24 cellular contexts compared by ENCODE assay signal in the genomic region with DNA sequence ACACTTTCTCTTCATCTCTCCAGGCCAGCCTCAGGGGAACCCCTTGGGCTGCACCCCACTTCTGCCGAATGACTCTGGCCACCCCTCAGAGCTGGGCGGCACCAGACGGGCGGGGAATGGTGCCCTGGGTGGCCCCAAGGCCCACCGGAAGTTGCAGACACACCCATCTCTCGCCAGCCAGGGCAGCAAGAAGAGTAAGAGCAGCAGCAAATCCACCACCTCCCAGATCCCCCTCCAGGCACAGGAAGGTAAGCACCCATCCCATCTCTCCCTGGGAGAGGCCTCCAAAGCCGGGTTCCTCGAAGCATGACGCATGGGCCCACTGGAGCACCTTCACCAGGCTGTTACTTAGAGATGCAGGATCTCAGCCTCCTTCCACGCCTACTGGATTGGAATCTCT. TPM values are rescaled to one million over a fixed set of nuclear protein-coding genes. Genes with fewer than 3 reads are reported as not detected.
DNase-seq lines count a peak whose midpoint lies in the region; ATAC-seq, FAIRE-seq and TF ChIP-seq lines count a peak whose summit lies in the region.
"Had no signal": no experiment of that assay in that cellular context is flagged by ENCODE, and none has a peak within 500 bp of the region (broad histone marks: within the 10 kb centered on the region; RNA-seq: fewer than 3 reads in every experiment).

No MANE protein-coding gene starts in this region.

- no peaks in the 10 kb centered on the region for H3K36me3 ChIP-seq in kidney (ENCODE audit: control insufficient read depth in 1 of 2, insufficient read depth in 2 of 2, low read length in 2 of 2)
- H3K36me3 ChIP-seq in breast epithelium = no peaks in the 10 kb centered on the region
- H3K36me3 ChIP-seq: BE2C, MG63 had no signal

- H3K9ac ChIP-seq in kidney (ENCODE audit: low read length in 2 of 2) = no peak overlapping the region

- POLR2A ChIA-PET in GM10248 (lab: Yijun Ruan, JAX) = no interaction called here

- no peaks in the 10 kb centered on the region for H3K27me3 ChIP-seq in breast epithelium
- H3K27me3 ChIP-seq: BE2C, MG63 had no signal

- no peak for ATAC-seq in Right ventricle myocardium superior (ENCODE audit: poor library complexity)
- no peak for ATAC-seq in Right ventricle myocardium inferior

- CTCF ChIA-PET in GM10248 (lab: Yijun Ruan, JAX) = interaction anchor here (1.5 kb wide), 1 partner anchor 13 kb away, joined by 4 read pairs; no protein-coding TSS in a partner anchor

- TF ChIP-seq CTCF in kidney (IDR thresholded peaks at IDR 0.05; ENCODE audit: borderline replicate concordance, extremely low read depth, insufficient read depth) = no peak
- no peak for TF ChIP-seq CTCF in GM10248 (IDR thresholded peaks at IDR 0.05; ENCODE audit: control extremely low read depth, extremely low read depth, low read depth, missing control alignments)
- TF ChIP-seq CTCF in breast epithelium (IDR thresholded peaks at IDR 0.05) = no peak

- H3K27ac ChIP-seq in kidney (ENCODE audit: low read depth in 2 of 2, low read length in 2 of 2) = no peak overlapping the region
- H3K27ac ChIP-seq in breast epithelium = no peak overlapping the region
- H3K27ac ChIP-seq: 22Rv1 had no signal

- intact Hi-C loops in Right ventricle myocardium superior (cut with DNase I) (no loop called here), Right ventricle myocardium inferior (cut with DNase I) (no loop called here), kidney (cut with DNase I) (no loop called here), posterior vena cava (cut with DNase I) (no loop called here), breast epithelium (cut with DNase I; ENCODE audit: low total_unique reads) (no loop called here)

- H3K4me3 ChIP-seq in kidney (ENCODE audit: low read length in 2 of 2) = no peak overlapping the region
- H3K4me3 ChIP-seq in breast epithelium = no peak overlapping the region
- H3K4me3 ChIP-seq: MG63 had no signal

- no peak for TF ChIP-seq POLR2A in breast epithelium (IDR thresholded peaks at IDR 0.05)

- no peak for FAIRE-seq in kidney (lab: Jason Lieb, UNC)

- H3K4me1 ChIP-seq in kidney (ENCODE audit: control insufficient read depth in 1 of 2, insufficient read depth in 1 of 2, low read depth in 1 of 2, low read length in 2 of 2) (no peaks in the 10 kb centered on the region), breast epithelium (no peaks in the 10 kb centered on the region)
- H3K4me1 ChIP-seq: BE2C had no signal

- DNase-seq in Right ventricle myocardium superior (peak; percentile 6), Right ventricle myocardium inferior (ENCODE audit: missing footprints) (no peak), kidney (peak; percentile 51), posterior vena cava (ENCODE audit: low spot score) (peak; percentile 44), GM10248 (ENCODE audit: extremely low spot score) (no peak), breast epithelium (ENCODE audit: low spot score in 2 of 2) (no peak)
- DNase-seq in stimulated activated CD4-positive, alpha-beta T cell treated with anti-CD3 and anti-CD28 coated beads, Interleukin-4, amount 100 ng/mL, for 24 hours = no peak
- DNase-seq: ACHN; BE2C; CD8-positive, alpha-beta memory T cell; DMS79 treated with DMSO at 0.1 percent for 48 hours; H9; IMR-90; KG1; NCI-H1105 treated with DMSO at 0.1 percent for 48 hours; NCI-H146; NCI-H2029; NCI-H446; NCI-H524 treated with DMSO at 0.1 percent for 48 hours; NCI-H774; SHP77 had no signal

- no peaks in the 10 kb centered on the region for H3K9me3 ChIP-seq in kidney (ENCODE audit: control insufficient read depth in 1 of 2, low read length in 2 of 2)
- H3K9me3 ChIP-seq in breast epithelium = no peaks in the 10 kb centered on the region
- H3K9me3 ChIP-seq: BE2C, MG63 had no signal

RNA-seq across cellular contexts. Expression of gene MDFI, which starts 11.3 kb away (rescaled TPM):
- total RNA-seq in Right ventricle myocardium superior (1.1 TPM), Right ventricle myocardium inferior (1.3 TPM), kidney (16.9 TPM), posterior vena cava (1 to 10 TPM; 5.4 to 6.5 TPM), breast epithelium (10 to 100 TPM; 26.7 to 75.8 (median 36.1) TPM)
- polyA plus RNA-seq in kidney (ENCODE audit: insufficient read depth, low read depth, low replicate concordance) = 2.3 TPM
- total RNA-seq: CD8-positive, alpha-beta memory T cell had no signal
- polyA plus RNA-seq: CD14-positive monocyte; CD8-positive, alpha-beta memory T cell had no signal

Comparison
In these comparisons a context has a peak if more than half of its experiments do, and no peak if none do; other contexts are left out.
1. DNase-seq: peak in Right ventricle myocardium superior (single experiment), kidney (single experiment) and posterior vena cava (single experiment); none in Right ventricle myocardium inferior (single experiment), stimulated activated CD4-positive, alpha-beta T cell treated with anti-CD3 and anti-CD28 coated beads, Interleukin-4, amount 100 ng/mL, for 24 hours (single experiment), GM10248 (single experiment) and breast epithelium (0 of 2).